Comparison of ENCODE assay signal across 8 cellular contexts in the genomic region with DNA sequence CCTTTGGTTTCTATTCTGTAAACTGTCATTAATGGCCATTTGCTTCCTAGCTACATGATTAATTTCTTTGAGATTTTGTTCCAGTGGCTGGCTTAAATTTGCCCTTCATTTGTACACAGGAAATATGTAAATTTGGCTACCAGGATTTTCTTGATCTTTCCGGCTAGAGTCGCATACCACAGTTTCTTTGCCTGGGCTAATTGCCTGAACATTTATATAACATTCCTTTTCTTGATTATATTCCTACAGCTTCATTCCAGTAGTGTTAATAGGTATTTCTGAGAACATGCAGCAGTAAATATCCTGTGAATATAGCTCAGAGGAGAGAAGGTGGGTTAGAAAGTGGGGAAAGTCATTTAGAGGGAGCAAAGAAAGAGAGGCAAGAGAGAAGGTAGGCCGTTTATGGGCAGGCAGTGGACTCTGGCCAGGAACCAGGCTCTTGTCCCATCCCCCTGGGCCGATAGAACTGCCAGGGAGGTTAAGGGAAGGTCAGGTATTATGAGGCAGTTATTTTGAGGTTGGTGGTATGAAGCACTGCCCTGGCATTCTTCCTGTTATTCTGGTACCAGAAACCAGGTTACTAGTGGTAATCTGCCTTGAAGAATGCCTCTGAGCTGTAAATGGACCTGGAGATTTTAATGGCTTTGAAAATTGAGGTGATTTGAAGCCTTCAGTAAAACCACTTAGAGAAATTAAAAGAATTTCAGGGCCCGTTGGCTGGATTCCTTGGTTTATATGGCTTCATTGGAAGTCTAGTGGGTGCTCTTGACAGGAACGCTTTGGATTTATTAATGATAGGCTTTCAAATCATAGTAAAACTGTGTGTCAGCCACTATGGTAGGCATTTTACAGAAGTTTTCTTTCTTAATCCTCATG. TPM values are rescaled to one million over a fixed set of nuclear protein-coding genes. Genes with fewer than 3 reads are reported as not detected.
DNase-seq lines count a peak whose midpoint lies in the region; ATAC-seq and TF ChIP-seq lines count a peak whose summit lies in the region.

No MANE protein-coding gene starts in this region.

- no peak for ATAC-seq in stimulated activated naive CD8-positive, alpha-beta T cell treated with anti-CD3 and anti-CD28 coated beads, Interleukin-15, amount 100 ng/mL, for 72 hours

- H3K27ac ChIP-seq in adrenal gland, result peak overlapping the region; percentile 70 to 99 (median 86)

- in situ Hi-C loops in ACHN (cut with HindIII; ENCODE audit: low pct_ligation_motif_present, low pct_unique_long_range_greater_than_20kb, low sequenced_read_pairs), result no loop called here

- H3K4me1 ChIP-seq in adrenal gland (replicated peaks in 1 of 2) (peaks cover 74 to 80% of the 10 kb centered on the region in 2 donors), iPS-15b (ENCODE audit: control insufficient read depth, insufficient read depth, low read length) (peaks cover 10% of the 10 kb centered on the region)

- H3K27me3 ChIP-seq in adrenal gland (no peaks in the 10 kb centered on the region), iPS-15b (ENCODE audit: control insufficient read depth, insufficient read depth, low read length) (no peaks in the 10 kb centered on the region)

- intact Hi-C loops in adrenal gland (cut with DNase I), result no loop called here

- DNase-seq in ACHN (peak; percentile 86), HT1080 (ENCODE audit: low read depth) (peak; percentile 69), adrenal gland (peak; percentile 52 to 80 (median 71)), GM20000 (ENCODE audit: low spot score) (no peak), pons (ENCODE audit: low spot score) (no peak), iPS-NIHi11 (ENCODE audit: low spot score) (no peak)
- no peak for DNase-seq in stimulated activated naive CD8-positive, alpha-beta T cell treated with anti-CD3 and anti-CD28 coated beads, Interleukin-15, amount 100 ng/mL, for 72 hours

- peaks cover 60% of the 10 kb centered on the region for H3K4me1 Mint-ChIP-seq in stimulated activated naive CD8-positive, alpha-beta T cell treated with anti-CD3 and anti-CD28 coated beads, Interleukin-15, amount 100 ng/mL, for 72 hours

- no peaks in the 10 kb centered on the region for H3K27me3 Mint-ChIP-seq in stimulated activated naive CD8-positive, alpha-beta T cell treated with anti-CD3 and anti-CD28 coated beads, Interleukin-15, amount 100 ng/mL, for 72 hours

- peak overlapping the region; percentile 76 to 94 for H3K27ac Mint-ChIP-seq in stimulated activated naive CD8-positive, alpha-beta T cell treated with anti-CD3 and anti-CD28 coated beads, Interleukin-15, amount 100 ng/mL, for 72 hours

- WGBS in adrenal gland, 4 donors, result 9 to 15% (median 11%) methylated on average over 6 of the region's 6 CpGs

- H3K4me3 ChIP-seq in adrenal gland (peak overlapping the region in 1 of 4 donors; percentile 90), iPS-15b (ENCODE audit: low read depth, low read length) (no peak overlapping the region)

- peaks cover 0 to 6% of the 10 kb centered on the region in 2 donors for H3K36me3 ChIP-seq in adrenal gland (replicated peaks in 1 of 2)
- H3K36me3 ChIP-seq in iPS-15b (ENCODE audit: control insufficient read depth, insufficient read depth, low read length), result no peaks in the 10 kb centered on the region

- no peaks in the 10 kb centered on the region for H3K9me3 Mint-ChIP-seq in stimulated activated naive CD8-positive, alpha-beta T cell treated with anti-CD3 and anti-CD28 coated beads, Interleukin-15, amount 100 ng/mL, for 72 hours

- H3K9me3 ChIP-seq in adrenal gland (replicated peaks in 1 of 3), result no peaks in the 10 kb centered on the region
- H3K9me3 ChIP-seq in iPS-15b (ENCODE audit: control insufficient read depth, insufficient read depth, low read length), result no peaks in the 10 kb centered on the region

- peak overlapping the region; percentile 95 to 99 for H3K4me3 Mint-ChIP-seq in stimulated activated naive CD8-positive, alpha-beta T cell treated with anti-CD3 and anti-CD28 coated beads, Interleukin-15, amount 100 ng/mL, for 72 hours

- TF ChIP-seq CTCF in adrenal gland (IDR thresholded peaks at IDR 0.05), result no peak
- TF ChIP-seq CTCF in GM20000 (IDR thresholded peaks at IDR 0.05; ENCODE audit: extremely low read depth, missing control alignments), result no peak

- peak overlapping the region; percentile 12 for H3K9ac ChIP-seq in iPS-15b (ENCODE audit: low read depth, low read length)

- TF ChIP-seq POLR2A in adrenal gland (IDR thresholded peaks at IDR 0.05), result peak in 1 of 2 donors; percentile 45

RNA-seq across cellular contexts. Expression of a gene that starts 4.4 kb away (rescaled TPM):
- 35.1 and 43.3 TPM in 2 replicates for total RNA-seq in HT1080 (2014; rRNA removed; shearing (Covaris generic))
- 83.7 and 89.2 TPM in 2 replicates for polyA plus RNA-seq in HT1080 (2015; cell fraction: cytosol; rRNA removed)
- polyA plus RNA-seq in HT1080 (2015; cell fraction: nucleus; rRNA removed), result 52.3 and 57.8 TPM in 2 replicates
- total RNA-seq in adrenal gland, result 100 to 1,000 TPM; 113 to 366 (median 257) TPM
- polyA plus RNA-seq in adrenal gland, result 100 to 1,000 TPM; 194 to 741 (median 572) TPM

RNA-seq across cellular contexts. Expression of a gene that starts 9.6 kb away (rescaled TPM):
- total RNA-seq in HT1080 (2014; rRNA removed; shearing (Covaris generic)), result 50.4 and 52.0 TPM in 2 replicates
- 34.9 and 38.9 TPM in 2 replicates for polyA plus RNA-seq in HT1080 (2015; cell fraction: cytosol; rRNA removed)
- polyA plus RNA-seq in HT1080 (2015; cell fraction: nucleus; rRNA removed), result 33.7 and 42.8 TPM in 2 replicates
- total RNA-seq in adrenal gland, result 10 to 100 TPM; 24.9 to 54.0 (median 34.7) TPM
- 10 to 100 TPM; 31.9 to 46.6 (median 34.2) TPM for polyA plus RNA-seq in adrenal gland

RNA-seq across cellular contexts. Expression of a gene that starts 42.6 kb away (rescaled TPM):
- 510 and 696 TPM in 2 replicates for total RNA-seq in HT1080 (2014; rRNA removed; shearing (Covaris generic))
- 382 and 458 TPM in 2 replicates for polyA plus RNA-seq in HT1080 (2015; cell fraction: cytosol; rRNA removed)
- 177 and 188 TPM in 2 replicates for polyA plus RNA-seq in HT1080 (2015; cell fraction: nucleus; rRNA removed)
- 100 to 1,000 TPM; 168 to 463 (median 296) TPM for total RNA-seq in adrenal gland
- 100 to 1,000 TPM; 301 to 378 (median 335) TPM for polyA plus RNA-seq in adrenal gland

RNA-seq across cellular contexts. Expression of a gene that starts 42.7 kb away (rescaled TPM):
- 58.9 and 60.4 TPM in 2 replicates for total RNA-seq in HT1080 (2014; rRNA removed; shearing (Covaris generic))
- polyA plus RNA-seq in HT1080 (2015; cell fraction: cytosol; rRNA removed), result 45.3 and 59.6 TPM in 2 replicates
- 73.8 and 96.4 TPM in 2 replicates for polyA plus RNA-seq in HT1080 (2015; cell fraction: nucleus; rRNA removed)
- total RNA-seq in adrenal gland, result 10 to 100 TPM; 31.4 to 92.4 (median 62.4) TPM
- polyA plus RNA-seq in adrenal gland, result 100 to 1,000 TPM in 2 of 3 donors, 10 to 100 TPM in 1; 69.0 to 158 (median 116) TPM

Comparison
In these comparisons a context has a peak if more than half of its experiments do, and no peak if none do; other contexts are left out.
1. DNase-seq: peak in ACHN (single experiment), HT1080 (single experiment) and adrenal gland (7 of 7); none in stimulated activated naive CD8-positive, alpha-beta T cell treated with anti-CD3 and anti-CD28 coated beads, Interleukin-15, amount 100 ng/mL, for 72 hours (0 of 2), GM20000 (single experiment), pons (single experiment) and iPS-NIHi11 (single experiment).